Comparison of ENCODE assay signal across 9 cellular contexts in the genomic region with DNA sequence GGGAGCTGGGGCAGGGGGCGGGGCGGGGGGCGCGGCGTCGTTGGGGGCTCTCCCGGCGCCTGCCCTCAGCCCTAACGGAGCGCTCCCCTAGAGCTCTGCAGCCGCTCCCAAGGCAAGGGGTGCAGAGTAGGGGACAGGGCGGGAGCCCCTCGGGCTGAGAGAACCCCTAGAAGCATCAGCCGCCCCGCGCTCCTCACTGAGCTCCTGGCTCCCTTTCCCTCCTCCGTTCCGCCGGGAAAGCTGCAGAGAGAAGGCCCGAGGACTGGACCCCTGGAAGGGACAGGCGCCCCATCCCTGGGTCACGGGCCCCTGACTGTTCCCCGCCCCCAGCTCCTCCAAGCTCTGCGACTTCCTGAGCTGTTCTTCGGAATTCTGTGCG. TPM values are rescaled to one million over a fixed set of nuclear protein-coding genes. Genes with fewer than 3 reads are reported as not detected.
A peak's percentile ranks its signal among the peaks of the same experiment; 100 is the strongest.
DNase-seq lines count a peak whose midpoint lies in the region; ATAC-seq and TF ChIP-seq lines count a peak whose summit lies in the region.
"Had no signal": no experiment of that assay in that cellular context is flagged by ENCODE, and none has a peak within 500 bp of the region (broad histone marks: within the 10 kb centered on the region; RNA-seq: fewer than 3 reads in every experiment).

No MANE protein-coding gene starts in this region.

- peaks cover 0 to 8% (median 0%) of the 10 kb centered on the region in 3 experiments for H3K36me3 ChIP-seq in naive thymus-derived CD4-positive, alpha-beta T cell (ENCODE audit: control insufficient read depth in 2 of 3, insufficient read depth in 3 of 3, low read length in 3 of 3)

- POLR2A ChIA-PET in naive thymus-derived CD4-positive, alpha-beta T cell (lab: Charles Lee), result interaction anchor here (0.6 to 4.6 kb wide), 12 partner anchors 12 to 298 kb away, joined by 3 to 43 read pairs (median 4); partner anchors contain the start of genes LASP1, RPL19 and RPL23

- no peak overlapping the region for H3K27ac Mint-ChIP-seq in chondrocyte (ENCODE audit: unreplicated experiment)
- H3K27ac Mint-ChIP-seq in naive thymus-derived CD4-positive, alpha-beta T cell, result peak overlapping the region in 8 of 9 donors; percentile 92 to 100 (median 98)

- DNase-seq in HL-60 (ENCODE audit: low read depth in 1 of 2, low spot score in 1 of 2) (no peak), chondrocyte (ENCODE audit: low spot score) (no peak), substantia nigra (lab: John Stamatoyannopoulos, UW) (no peak), NCI-H146 treated with DMSO at 0.1 percent for 48 hours (lab: John Stamatoyannopoulos, UW; ENCODE audit: unreplicated experiment) (no peak), NCI-H2196 treated with DMSO at 0.1 percent for 48 hours (lab: John Stamatoyannopoulos, UW; ENCODE audit: unreplicated experiment) (no peak), OCI-M1 (lab: John Stamatoyannopoulos, UW) (no peak)
- DNase-seq in naive thymus-derived CD4-positive, alpha-beta T cell, result peak in 2 of 9 donors; percentile 26 to 40

- no peaks in the 10 kb centered on the region for H3K9me3 Mint-ChIP-seq in chondrocyte (ENCODE audit: low read depth)
- H3K9me3 Mint-ChIP-seq in naive thymus-derived CD4-positive, alpha-beta T cell, result peaks cover 0 to 21% (median 0%) of the 10 kb centered on the region in 11 donors

- H3K36me3 Mint-ChIP-seq in chondrocyte (ENCODE audit: low read depth), result no peaks in the 10 kb centered on the region
- peaks cover 0 to 16% (median 0%) of the 10 kb centered on the region in 5 donors for H3K36me3 Mint-ChIP-seq in naive thymus-derived CD4-positive, alpha-beta T cell

- TF ChIP-seq CTCF in 22Rv1 (IDR thresholded peaks at IDR 0.05), result no peak
- no peak for TF ChIP-seq CTCF in HL-60 (IDR thresholded peaks at IDR 0.05; ENCODE audit: insufficient read depth, low read length)
- no peak for TF ChIP-seq CTCF in chondrocyte (IDR thresholded peaks at IDR 0.05)

- peaks cover 6% of the 10 kb centered on the region for H3K27me3 ChIP-seq in HL-60 (ENCODE audit: insufficient read depth, poor library complexity, severe bottlenecking)
- H3K27me3 ChIP-seq in naive thymus-derived CD4-positive, alpha-beta T cell (ENCODE audit: control insufficient read depth in 2 of 2, insufficient read depth in 2 of 2, low read length in 2 of 2), result no peaks in the 10 kb centered on the region

- peak overlapping the region; percentile 96 for H3K4me3 Mint-ChIP-seq in chondrocyte (ENCODE audit: unreplicated experiment)
- H3K4me3 Mint-ChIP-seq in naive thymus-derived CD4-positive, alpha-beta T cell, result peak overlapping the region; percentile 93 to 100 (median 98)

- CTCF ChIA-PET in naive thymus-derived CD4-positive, alpha-beta T cell (lab: Charles Lee), result interaction anchor here (0.7 to 6.4 kb wide), 16 partner anchors 13 to 227 kb away, joined by 3 to 124 read pairs (median 8); partner anchors contain the start of genes ARL5C and LASP1NB

- ATAC-seq in naive thymus-derived CD4-positive, alpha-beta T cell, result no peak
- ATAC-seq: mucosa of descending colon had no signal

- peak overlapping the region; percentile 27 for H3K4me3 ChIP-seq in HL-60 (replicated peaks; ENCODE audit: insufficient read depth, low read length)
- H3K4me3 ChIP-seq in naive thymus-derived CD4-positive, alpha-beta T cell (ENCODE audit: low read length), result peak overlapping the region; percentile 91
- H3K4me3 ChIP-seq: mucosa of descending colon had no signal

- H3K27me3 Mint-ChIP-seq in chondrocyte (ENCODE audit: low read depth), result no peaks in the 10 kb centered on the region
- H3K27me3 Mint-ChIP-seq in naive thymus-derived CD4-positive, alpha-beta T cell, result peaks cover 0 to 54% (median 4%) of the 10 kb centered on the region in 5 donors

- intact Hi-C loops in naive thymus-derived CD4-positive, alpha-beta T cell (cut with micrococcal nuclease), result loop anchor here (1.0 to 10.0 kb wide), 11 partner anchors 82 to 477 kb away; partner anchors contain the start of genes CDK12 (in 1 of the 2), CWC25 (in 1 of the 2), EPOP (in 1 of the 2) and FBXO47 (in 1 of the 2)

- peaks cover 42% of the 10 kb centered on the region for H3K4me1 Mint-ChIP-seq in chondrocyte (ENCODE audit: low read depth)
- peaks cover 33 to 62% (median 44%) of the 10 kb centered on the region in 7 donors for H3K4me1 Mint-ChIP-seq in naive thymus-derived CD4-positive, alpha-beta T cell

- H3K9me3 ChIP-seq in naive thymus-derived CD4-positive, alpha-beta T cell (ENCODE audit: control insufficient read depth in 2 of 3, low read length in 3 of 3), result no peaks in the 10 kb centered on the region
- H3K9me3 ChIP-seq: mucosa of descending colon had no signal

- 0 out of 2 replicates have a peak overlapping the region, but pooled peaks have one; percentile 83 for H3K27ac ChIP-seq in 22Rv1
- no peak overlapping the region for H3K27ac ChIP-seq in HL-60 (replicated peaks)
- H3K27ac ChIP-seq in naive thymus-derived CD4-positive, alpha-beta T cell (ENCODE audit: low read depth, low read length), result peak overlapping the region; percentile 61
- H3K27ac ChIP-seq in substantia nigra (ENCODE audit: low read depth, low read length, poor library complexity, severe bottlenecking), result no peak overlapping the region

- peaks cover 10 to 26% of the 10 kb centered on the region in 2 donors for H3K4me1 ChIP-seq in naive thymus-derived CD4-positive, alpha-beta T cell (ENCODE audit: control insufficient read depth in 2 of 2, insufficient read depth in 2 of 2, low read length in 2 of 2)

RNA-seq across cellular contexts. Expression of gene PLXDC1, which starts 0.2 kb away (rescaled TPM):
- 11.1 to 40.5 TPM (median 37.4 TPM) in 3 replicates for total RNA-seq in chondrocyte
- 10 to 100 TPM in 4 of 5 experiments, 1 to 10 TPM in 1; 2.3 to 55.7 (median 31.8) TPM for total RNA-seq in naive thymus-derived CD4-positive, alpha-beta T cell
- polyA plus RNA-seq in naive thymus-derived CD4-positive, alpha-beta T cell, result 10 to 100 TPM; 19.3 to 22.5 TPM

RNA-seq across cellular contexts. Expression of gene ARL5C, which starts 14.3 kb away (rescaled TPM):
- 0.25 TPM in 1 of 3 replicates, not detected in the others for total RNA-seq in chondrocyte
- total RNA-seq in naive thymus-derived CD4-positive, alpha-beta T cell, result under 1 TPM in 2 of 5 experiments, not detected in 3; 0.34 to 0.78 TPM
- under 1 TPM in 1 of 2 donors, not detected in 1; 0.15 TPM for polyA plus RNA-seq in naive thymus-derived CD4-positive, alpha-beta T cell
- total RNA-seq: mucosa of descending colon had no signal

RNA-seq across cellular contexts. Expression of gene CACNB1, which starts 45.8 kb away (rescaled TPM):
- total RNA-seq in chondrocyte, result 22.6 to 25.5 TPM (median 24.1 TPM) in 3 replicates
- total RNA-seq in naive thymus-derived CD4-positive, alpha-beta T cell, result 10 to 100 TPM; 10.7 to 22.0 (median 12.8) TPM
- 1 to 10 TPM in 1 of 2 donors, under 1 TPM in 1; 0.39 to 1.9 TPM for polyA plus RNA-seq in naive thymus-derived CD4-positive, alpha-beta T cell

RNA-seq across cellular contexts. Expression of gene RPL19, which starts 48.4 kb away (rescaled TPM):
- total RNA-seq in chondrocyte, result 1,031 to 1,318 TPM (median 1,035 TPM) in 3 replicates
- total RNA-seq in naive thymus-derived CD4-positive, alpha-beta T cell, result 1,000 to 10,000 TPM; 1,932 to 3,942 (median 3,777) TPM
- polyA plus RNA-seq in naive thymus-derived CD4-positive, alpha-beta T cell, result 1,000 to 10,000 TPM; 4,326 to 4,957 TPM

Comparison
In these comparisons a context has a peak if more than half of its experiments do, and no peak if none do; other contexts are left out.
1. H3K27ac ChIP-seq: peak in 22Rv1 (single experiment) and naive thymus-derived CD4-positive, alpha-beta T cell (single experiment); none in HL-60 (single experiment) and substantia nigra (single experiment).